8 cellular contexts compared by ENCODE assay signal in genomic region chr2:60530660-60531276, GRCh38. TPM values are rescaled to one million over a fixed set of nuclear protein-coding genes. Genes with fewer than 3 reads are reported as not detected.
DNase-seq lines count a peak whose midpoint lies in the region; ATAC-seq lines count a peak whose summit lies in the region.

No MANE protein-coding gene starts in this region.

- H3K9me2 ChIP-seq in Karpas-422 (replicated peaks; ENCODE audit: insufficient read depth, low read length) = no peaks in the 10 kb centered on the region

- peaks cover 100% of the 10 kb centered on the region for H3K79me2 ChIP-seq in Karpas-422 (ENCODE audit: low read length)

- H3K27ac ChIP-seq in Karpas-422 (ENCODE audit: low read length) = peak overlapping the region; percentile 9; the same call in 1 of the 2 replicates

- H3K9me3 ChIP-seq in Karpas-422 (ENCODE audit: low read length) = no peaks in the 10 kb centered on the region

- no peak overlapping the region for H3K4me3 ChIP-seq in Karpas-422 (ENCODE audit: low read length)

- H3K4me2 ChIP-seq in Karpas-422 (ENCODE audit: low read depth, low read length, poor library complexity, severe bottlenecking) = peak overlapping the region; percentile 6

- DNase-seq in Caki2 (ENCODE audit: low read depth) (peak; percentile 50), Karpas-422 (no peak), SHP77 treated with DMSO at 0.1 percent for 48 hours (lab: John Stamatoyannopoulos, UW) (peak; percentile 52), kidney glomerular epithelial cell (lab: John Stamatoyannopoulos, UW) (peak; percentile 40), T-helper 9 cell (no peak)
- DNase-seq in activated CD4-positive, alpha-beta T cell treated with anti-CD3 and anti-CD28 coated beads, Interleukin-2, amount 50 U/mL, for 1 hour = no peak

- peaks cover 60% of the 10 kb centered on the region; the same call in 1 of the 2 replicates for H3K36me3 ChIP-seq in Karpas-422 (ENCODE audit: insufficient read depth, low read length)

- peak; percentile 56 for ATAC-seq in GM21619 (IDR thresholded peaks at IDR 0.05; ENCODE audit: unreplicated experiment)
- no peak for ATAC-seq in GM19455 (IDR thresholded peaks at IDR 0.05; ENCODE audit: unreplicated experiment)

- in situ Hi-C loops in Caki2 (cut with HindIII; ENCODE audit: low pct_unique_long_range_greater_than_20kb, low sequenced_read_pairs) = no loop called here

- H3K27me3 ChIP-seq in Karpas-422 (ENCODE audit: low read length) = no peaks in the 10 kb centered on the region

- H3K9ac ChIP-seq in Karpas-422 (ENCODE audit: low read length) = no peak overlapping the region

- peaks cover 73% of the 10 kb centered on the region; the same call in 1 of the 2 replicates for H4K20me1 ChIP-seq in Karpas-422 (ENCODE audit: insufficient read depth, low read depth, low read length)

- peaks cover 100% of the 10 kb centered on the region for H3K4me1 ChIP-seq in Karpas-422 (ENCODE audit: low read length)

- H2AFZ ChIP-seq in Karpas-422 (ENCODE audit: low read length) = no peak overlapping the region

RNA-seq across cellular contexts. Expression of gene BCL11A, which starts 22.7 kb away (rescaled TPM):
- total RNA-seq in Caki2 (2014; rRNA removed; shearing (Covaris generic); ENCODE audit: low replicate concordance) = not detected in 2 replicates
- 159 and 190 TPM in 2 replicates for total RNA-seq in Karpas-422 (2014; rRNA removed; shearing (Covaris generic); ENCODE audit: low replicate concordance)

Comparison
In these comparisons a context has a peak if more than half of its experiments do, and no peak if none do; other contexts are left out.
1. DNase-seq: peak in Caki2 (single experiment), SHP77 treated with DMSO at 0.1 percent for 48 hours (single experiment) and kidney glomerular epithelial cell (single experiment); none in Karpas-422 (single experiment), T-helper 9 cell (single experiment) and activated CD4-positive, alpha-beta T cell treated with anti-CD3 and anti-CD28 coated beads, Interleukin-2, amount 50 U/mL, for 1 hour (single experiment).
2. RNA of gene BCL11A, which starts 22.7 kb away (total RNA-seq): 159 to 190 TPM in Karpas-422; not detected in Caki2; every median in the first group is over 100 times any median in the second.